In genomic region chr20:51108638-51109363, GRCh38 we compare ENCODE assay signal across 18 cellular contexts.
DNase-seq lines count a peak whose midpoint lies in the region; ATAC-seq and TF ChIP-seq lines count a peak whose summit lies in the region.
"Had no signal": no experiment of that assay in that cellular context is flagged by ENCODE, and none has a peak within 500 bp of the region (broad histone marks: within the 10 kb centered on the region; RNA-seq: fewer than 3 reads in every experiment).

No MANE protein-coding gene starts in this region.

- DNase-seq in NCI-H82 (lab: John Stamatoyannopoulos, UW) (peak; percentile 12), NCI-H82 treated with DMSO at 0.1 percent for 48 hours (lab: John Stamatoyannopoulos, UW; ENCODE audit: unreplicated experiment) (no peak), Panc1 (ENCODE audit: low read depth, low spot score) (no peak), spleen (peak; percentile 55), RKO (ENCODE audit: low spot score) (no peak), AG08396 (ENCODE audit: low spot score) (no peak)
- DNase-seq: 8988T; CD8-positive, alpha-beta memory T cell; COR-L47; DMS 273 treated with DMSO at 0.1 percent for 48 hours; DMS53; DND-41; EL had no signal

- TF ChIP-seq CTCF in Panc1 (IDR thresholded peaks at IDR 0.05) (no peak), spleen (IDR thresholded peaks at IDR 0.05 in 8 of 11, conservative IDR thresholded peaks at IDR 0.05 in 3 of 11) (no peak)

- no peaks in the 10 kb centered on the region for H3K27me3 ChIP-seq in BLaER1 treated with 17β-estradiol and CSF1 and Interleukin-3, amounts not matched to agents 10 nM and 100 nM
- H3K27me3 ChIP-seq in Panc1 (ENCODE audit: control insufficient read depth, insufficient read depth, low read length) (peaks cover 24% of the 10 kb centered on the region), spleen (replicated peaks in 1 of 7) (peaks cover 0 to 27% (median 0%) of the 10 kb centered on the region in 7 donors)

- in situ Hi-C loops in Panc1 (cut with HindIII; ENCODE audit: low pct_unique_long_range_greater_than_20kb, low sequenced_read_pairs): no loop called here

- no peak overlapping the region for H3K27ac ChIP-seq in BLaER1 treated with 17β-estradiol and CSF1 and Interleukin-3, amounts not matched to agents 10 nM and 100 nM
- H3K27ac ChIP-seq in Panc1 (ENCODE audit: low read length) (no peak overlapping the region), spleen (no peak overlapping the region)
- H3K27ac ChIP-seq: HL-60 had no signal

- TF ChIP-seq POLR2A in spleen (IDR thresholded peaks at IDR 0.05): no peak

- intact Hi-C loops in Panc1 (cut with micrococcal nuclease; ENCODE audit: unreplicated experiment) (no loop called here), spleen (cut with DNase I; ENCODE audit: low total_unique reads) (no loop called here)

- WGBS in spleen, 5 donors: 80 to 91% (median 82%) methylated on average over 13 of the region's 13 CpGs

- POLR2A ChIA-PET in Panc1 (lab: Charles Lee): no interaction called here

- 0 out of 2 replicates have a peak, but pooled peaks have one; percentile 34 for ATAC-seq in Panc1
- ATAC-seq in HG02759 (IDR thresholded peaks at IDR 0.05; ENCODE audit: unreplicated experiment): no peak
- ATAC-seq: GM12878 had no signal

- no peaks in the 10 kb centered on the region for H3K36me3 ChIP-seq in BLaER1 treated with 17β-estradiol and CSF1 and Interleukin-3, amounts not matched to agents 10 nM and 100 nM
- H3K36me3 ChIP-seq in Panc1 (ENCODE audit: control insufficient read depth, insufficient read depth, low read length) (no peaks in the 10 kb centered on the region), spleen (no peaks in the 10 kb centered on the region)
- H3K36me3 ChIP-seq: HAP-1 had no signal

- H4K20me1 ChIP-seq in BLaER1 treated with 17β-estradiol and CSF1 and Interleukin-3, amounts not matched to agents 10 nM and 100 nM: no peaks in the 10 kb centered on the region; a peak in 1 of 22 replicates

- H3K9me3 ChIP-seq in BLaER1 treated with 17β-estradiol and CSF1 and Interleukin-3, amounts not matched to agents 10 nM and 100 nM (replicated peaks in 1 of 11): 0 out of 22 replicates have a peak, but pooled peaks cover 0 to 5% (median 0%) of the 10 kb centered on the region in 11 experiments
- H3K9me3 ChIP-seq in Panc1 (ENCODE audit: control insufficient read depth, insufficient read depth, low read depth, low read length) (no peaks in the 10 kb centered on the region), spleen (no peaks in the 10 kb centered on the region)
- H3K9me3 ChIP-seq: HAP-1 had no signal

- BruUV-seq in Panc1 (replicated peaks; lab: Mats Ljungman, UMichigan): no TSS peak

- H3K4me1 ChIP-seq in BLaER1 treated with 17β-estradiol and CSF1 and Interleukin-3, amounts not matched to agents 10 nM and 100 nM: peaks cover 7 to 20% (median 14%) of the 10 kb centered on the region in 10 experiments
- no peaks in the 10 kb centered on the region for H3K4me1 ChIP-seq in Panc1 (ENCODE audit: control insufficient read depth, insufficient read depth, low read length)
- no peaks in the 10 kb centered on the region for H3K4me1 ChIP-seq in spleen

- H3K4me3 ChIP-seq in BLaER1 treated with 17β-estradiol and CSF1 and Interleukin-3, amounts not matched to agents 10 nM and 100 nM: no peak overlapping the region
- H3K4me3 ChIP-seq in Panc1 (ENCODE audit: low read depth in 2 of 2, low read length in 2 of 2) (no peak overlapping the region), spleen (no peak overlapping the region)
- H3K4me3 ChIP-seq: GM12878, HAP-1 had no signal

- H3K4me2 ChIP-seq in BLaER1 treated with 17β-estradiol and CSF1 and Interleukin-3, amounts not matched to agents 10 nM and 100 nM: peak overlapping the region; percentile 18 to 76 (median 59)

- CTCF ChIA-PET in Panc1 (lab: Charles Lee): no interaction called here

- no peak overlapping the region for H3K9ac ChIP-seq in BLaER1 treated with 17β-estradiol and CSF1 and Interleukin-3, amounts not matched to agents 10 nM and 100 nM

Comparison
In these comparisons a context has a peak if more than half of its experiments do, and no peak if none do; other contexts are left out.
1. DNase-seq: peak in NCI-H82 (single experiment) and spleen (single experiment); none in NCI-H82 treated with DMSO at 0.1 percent for 48 hours (single experiment), Panc1 (single experiment), RKO (single experiment) and AG08396 (single experiment).